In the genomic region with DNA sequence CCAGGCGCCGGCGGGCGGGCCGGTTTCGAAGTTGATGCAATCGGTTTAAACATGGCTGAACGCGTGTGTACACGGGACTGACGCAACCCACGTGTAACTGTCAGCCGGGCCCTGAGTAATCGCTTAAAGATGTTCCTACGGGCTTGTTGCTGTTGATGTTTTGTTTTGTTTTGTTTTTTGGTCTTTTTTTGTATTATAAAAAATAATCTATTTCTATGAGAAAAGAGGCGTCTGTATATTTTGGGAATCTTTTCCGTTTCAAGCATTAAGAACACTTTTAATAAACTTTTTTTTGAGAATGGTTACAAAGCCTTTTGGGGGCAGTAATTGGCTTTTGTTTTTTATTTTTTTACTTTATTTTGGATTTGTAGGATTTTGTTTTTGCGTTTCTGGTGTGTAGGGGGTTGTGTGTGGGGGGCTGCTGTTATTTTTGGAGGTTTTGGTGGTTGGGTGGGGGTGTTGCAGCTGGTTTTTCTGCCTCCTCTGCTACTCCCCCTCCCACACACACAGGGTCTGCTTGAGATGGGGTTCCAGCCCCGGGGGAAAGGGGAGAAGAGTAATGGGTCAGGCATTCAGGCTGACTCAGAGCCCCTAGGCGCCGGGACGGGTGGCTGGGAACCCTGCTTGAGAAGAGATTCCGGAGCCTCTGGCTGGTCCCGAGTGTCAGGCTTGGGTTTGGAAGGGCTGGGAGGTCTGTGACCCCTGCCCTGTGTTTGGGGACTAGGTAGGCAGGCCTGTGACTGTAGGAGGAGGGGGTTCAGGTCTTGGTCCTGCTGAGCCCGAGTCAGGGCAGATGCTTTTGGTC, we compare ENCODE assay signal across 8 cellular contexts. TPM values are rescaled to one million over a fixed set of nuclear protein-coding genes. Genes with fewer than 3 reads are reported as not detected.
A peak's percentile ranks its signal among the peaks of the same experiment; 100 is the strongest.
DNase-seq lines count a peak whose midpoint lies in the region; ATAC-seq and TF ChIP-seq lines count a peak whose summit lies in the region.

No MANE protein-coding gene starts in this region.

- H4K20me1 ChIP-seq in PC-9 (ENCODE audit: insufficient read depth) = peaks cover 20% of the 10 kb centered on the region

- H3K27ac Mint-ChIP-seq in naive thymus-derived CD8-positive, alpha-beta T cell = peak overlapping the region; percentile 92 to 99 (median 96)

- H3K27me3 Mint-ChIP-seq in naive thymus-derived CD8-positive, alpha-beta T cell = no peaks in the 10 kb centered on the region

- H3K27me3 ChIP-seq in HUES64 (ENCODE audit: insufficient read depth, low read length) (no peaks in the 10 kb centered on the region; the same call in 1 of the 2 replicates), PC-9 (ENCODE audit: insufficient read depth, low read depth) (no peaks in the 10 kb centered on the region), esophagus squamous epithelium (no peaks in the 10 kb centered on the region)

- peak in 1 of 4 donors; percentile 37 for TF ChIP-seq POLR2A in esophagus squamous epithelium (IDR thresholded peaks at IDR 0.05)

- no peaks in the 10 kb centered on the region for H3K9me3 Mint-ChIP-seq in naive thymus-derived CD8-positive, alpha-beta T cell

- peak overlapping the region; percentile 81 to 99 (median 96) for H3K4me3 Mint-ChIP-seq in naive thymus-derived CD8-positive, alpha-beta T cell

- H3K4me2 ChIP-seq in PC-9 = peak overlapping the region; percentile 98

- H3K4me1 ChIP-seq in HUES64 (ENCODE audit: insufficient read depth, low read length) = peaks cover 26% of the 10 kb centered on the region
- H3K4me1 ChIP-seq in PC-9 (replicated peaks; ENCODE audit: insufficient read depth) = peaks cover 59% of the 10 kb centered on the region
- peaks cover 22 to 48% (median 25%) of the 10 kb centered on the region in 3 donors for H3K4me1 ChIP-seq in esophagus squamous epithelium

- POLR2A ChIA-PET in PC-9 (lab: Charles Lee; ENCODE audit: unreplicated experiment) = interaction anchor here (0.5 kb wide), 1 partner anchor 83 kb away, joined by 11 read pairs; no protein-coding TSS in a partner anchor
- POLR2A ChIA-PET in naive thymus-derived CD8-positive, alpha-beta T cell (lab: Charles Lee) = interaction anchor here (0.5 to 2.6 kb wide), 9 partner anchors 7 to 376 kb away, joined by 3 to 19 read pairs (median 3); partner anchors contain the start of gene PEDS1

- 5% methylated on average over 23 of the region's 25 CpGs for WGBS in HUES64
- WGBS in esophagus squamous epithelium, 2 donors = 2% methylated on average over 18 to 19 of the region's 25 CpGs

- peak overlapping the region; percentile 75 for H3K9ac ChIP-seq in HUES64 (ENCODE audit: low read depth, low read length)

- TF ChIP-seq CTCF in GM10266 (IDR thresholded peaks at IDR 0.05; ENCODE audit: control insufficient read depth, insufficient read depth, low read depth, missing control alignments) (no peak), PC-9 (conservative IDR thresholded peaks at IDR 0.05) (peak; percentile 27; the same call in 1 of the 2 replicates), esophagus squamous epithelium (IDR thresholded peaks at IDR 0.05) (no peak)

- ATAC-seq in naive thymus-derived CD8-positive, alpha-beta T cell = peak; percentile 39 to 72
- ATAC-seq in stimulated activated naive CD8-positive, alpha-beta T cell treated with anti-CD3 and anti-CD28 coated beads, Interleukin-15, Interleukin-2, amounts not matched to agents 100 U/mL and 50 U/mL, for 24 hours = peak; percentile 38
- no peak for ATAC-seq in GM21390 (IDR thresholded peaks at IDR 0.05; ENCODE audit: unreplicated experiment)

- peaks cover 84% of the 10 kb centered on the region for H3F3A ChIP-seq in PC-9 (ENCODE audit: insufficient read depth, low read depth)

- H3K4me1 Mint-ChIP-seq in naive thymus-derived CD8-positive, alpha-beta T cell = peaks cover 18 to 42% (median 30%) of the 10 kb centered on the region in 4 donors

- H3K36me3 Mint-ChIP-seq in naive thymus-derived CD8-positive, alpha-beta T cell = peaks cover 0 to 2% (median 0%) of the 10 kb centered on the region in 3 donors

- H3K36me3 ChIP-seq in HUES64 (ENCODE audit: insufficient read depth, low read length) = no peaks in the 10 kb centered on the region
- peaks cover 29% of the 10 kb centered on the region for H3K36me3 ChIP-seq in PC-9 (ENCODE audit: low read depth)
- H3K36me3 ChIP-seq in esophagus squamous epithelium = peaks cover 0 to 15% (median 4%) of the 10 kb centered on the region in 3 donors

- DNase-seq in GM10266 (ENCODE audit: extremely low spot score) (peak; percentile 87), PC-9 (peak; percentile 78 to 81), esophagus squamous epithelium (lab: John Stamatoyannopoulos, UW) (no peak)
- DNase-seq in activated T-cell treated with anti-CD3 and anti-CD28 coated beads, Interleukin-2, amount 50 U/mL, for 48 hours = peak; percentile 86 to 87
- peak in 9 of 10 donors; percentile 59 to 86 (median 69) for DNase-seq in naive thymus-derived CD8-positive, alpha-beta T cell
- peak; percentile 85 for DNase-seq in stimulated activated naive CD8-positive, alpha-beta T cell treated with anti-CD3 and anti-CD28 coated beads, Interleukin-15, Interleukin-2, amounts not matched to agents 100 U/mL and 50 U/mL, for 24 hours

- CTCF ChIA-PET in PC-9 (lab: Charles Lee) = no interaction called here

- no peak overlapping the region for H2AFZ ChIP-seq in PC-9

- H3K27ac ChIP-seq in HUES64 (ENCODE audit: low read depth, low read length) = peak overlapping the region; percentile 26
- peak overlapping the region; percentile 99 for H3K27ac ChIP-seq in PC-9
- peak overlapping the region; percentile 92 to 100 (median 98) for H3K27ac ChIP-seq in esophagus squamous epithelium

- intact Hi-C loops in PC-9 (cut with micrococcal nuclease; ENCODE audit: unreplicated experiment) = loop anchor here (2.0 kb wide), 3 partner anchors 52 to 184 kb away; no protein-coding TSS in a partner anchor
- intact Hi-C loops in esophagus squamous epithelium (cut with DNase I) = no loop called here

- no TSS peak for BruUV-seq in PC-9 (replicated peaks; lab: Mats Ljungman, UMichigan)

- H3K9me3 ChIP-seq in HUES64 (ENCODE audit: insufficient read depth, low read depth, low read length) = no peaks in the 10 kb centered on the region
- H3K9me3 ChIP-seq in PC-9 (ENCODE audit: insufficient read depth, low read depth) = no peaks in the 10 kb centered on the region
- H3K9me3 ChIP-seq in esophagus squamous epithelium = no peaks in the 10 kb centered on the region

- H3K4me3 ChIP-seq in HUES64 (ENCODE audit: low read length) (peak overlapping the region; percentile 68), PC-9 (peak overlapping the region; percentile 88), esophagus squamous epithelium (peak overlapping the region; percentile 68 to 98 (median 82))

- peaks cover 50% of the 10 kb centered on the region for H3K79me2 ChIP-seq in PC-9 (ENCODE audit: low read depth)

- H3K9me2 ChIP-seq in PC-9 (ENCODE audit: insufficient read depth) = no peaks in the 10 kb centered on the region

RNA-seq across cellular contexts. Expression of gene CEBPB, which starts 1.9 kb away (rescaled TPM):
- 8.9 TPM for polyA plus RNA-seq in HUES64 (2013, experiment 1 of 2)
- polyA plus RNA-seq in HUES64 (2013, experiment 2 of 2) = 9.2 TPM
- total RNA-seq in PC-9 (2021) (112 and 117 TPM in 2 replicates), esophagus squamous epithelium (10 to 100 TPM; 31.3 to 46.5 (median 38.2) TPM)
- total RNA-seq in naive thymus-derived CD8-positive, alpha-beta T cell = 10 to 100 TPM; 47.1 to 49.0 TPM
- polyA plus RNA-seq in naive thymus-derived CD8-positive, alpha-beta T cell = 10 to 100 TPM; 13.1 to 17.9 (median 14.7) TPM

RNA-seq across cellular contexts. Expression of gene PEDS1, which starts 39.0 kb away (rescaled TPM):
- polyA plus RNA-seq in HUES64 (2013, experiment 1 of 2) = 27.6 TPM
- 33.6 TPM for polyA plus RNA-seq in HUES64 (2013, experiment 2 of 2)
- 34.8 and 37.7 TPM in 2 replicates for total RNA-seq in PC-9 (2021)
- total RNA-seq in esophagus squamous epithelium = 10 to 100 TPM; 32.8 to 54.0 (median 46.7) TPM
- 10 to 100 TPM; 15.8 to 17.1 TPM for total RNA-seq in naive thymus-derived CD8-positive, alpha-beta T cell
- polyA plus RNA-seq in naive thymus-derived CD8-positive, alpha-beta T cell = 10 to 100 TPM; 13.0 to 30.2 (median 14.4) TPM

Comparison
In these comparisons a context has a peak if more than half of its experiments do, and no peak if none do; other contexts are left out.
1. H3K27ac ChIP-seq: peak in every context shown above with its lines; median percentile 99 in PC-9; 98 in esophagus squamous epithelium; 26 in HUES64.